In the genomic region with DNA sequence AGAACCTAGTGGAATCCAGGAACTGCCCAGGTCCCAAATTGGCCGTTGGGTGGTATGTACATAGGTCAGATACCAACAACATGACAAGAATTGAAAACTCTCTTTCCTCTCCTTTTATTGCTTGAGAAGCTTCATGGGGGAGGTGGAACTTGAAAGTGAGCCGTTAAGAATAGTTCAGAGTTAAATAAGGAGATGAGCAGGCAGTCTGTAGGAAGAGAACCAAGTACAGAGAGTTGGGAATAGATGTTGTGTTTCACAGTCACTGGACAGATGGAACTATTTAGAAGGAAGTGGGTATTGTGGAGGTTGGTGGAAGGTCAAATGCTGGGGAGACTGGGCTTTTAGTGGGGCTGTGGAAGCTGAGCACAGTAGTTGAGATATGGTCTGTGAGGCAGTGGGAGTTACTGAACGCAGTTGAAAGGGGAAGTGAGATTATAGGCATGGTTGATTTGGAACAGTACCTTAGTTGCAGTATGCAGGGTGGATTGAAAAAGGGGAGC, we compare ENCODE assay signal across 13 cellular contexts. TPM values are rescaled to one million over a fixed set of nuclear protein-coding genes. Genes with fewer than 3 reads are reported as not detected.
A peak's percentile ranks its signal among the peaks of the same experiment; 100 is the strongest.
DNase-seq lines count a peak whose midpoint lies in the region; ATAC-seq and TF ChIP-seq lines count a peak whose summit lies in the region.
"Had no signal": no experiment of that assay in that cellular context is flagged by ENCODE, and none has a peak within 500 bp of the region (broad histone marks: within the 10 kb centered on the region; RNA-seq: fewer than 3 reads in every experiment).

No MANE protein-coding gene starts in this region.

- no peak overlapping the region for H3K4me3 ChIP-seq in WERI-Rb-1 (ENCODE audit: low read depth, low read length)
- no peak overlapping the region for H3K4me3 ChIP-seq in A673 (ENCODE audit: low read depth, low read length, poor library complexity, severe bottlenecking)
- H3K4me3 ChIP-seq: esophagus muscularis mucosa, left ventricle myocardium inferior had no signal

- H3K27me3 Mint-ChIP-seq in activated B cell treated with CpG ODN at 0.5 μM for 24 hours (no peaks in the 10 kb centered on the region), type B pancreatic cell (no peaks in the 10 kb centered on the region)
- H3K27me3 Mint-ChIP-seq: activated CD4-positive, alpha-beta memory T cell treated with anti-CD3 and anti-CD28 coated beads for 36 hours had no signal

- no peaks in the 10 kb centered on the region for H3K27me3 ChIP-seq in WERI-Rb-1 (ENCODE audit: insufficient read depth, low read depth, severe bottlenecking)
- no peaks in the 10 kb centered on the region for H3K27me3 ChIP-seq in A673 (replicated peaks; ENCODE audit: insufficient read depth, low read depth, low read length, poor library complexity)
- H3K27me3 ChIP-seq: esophagus muscularis mucosa had no signal

- POLR2A ChIA-PET in activated B cell treated with CpG ODN at 0.5 μM for 24 hours (lab: Charles Lee) (no interaction called here), A673 (lab: Charles Lee; ENCODE audit: low non-redundant PET) (no interaction called here)

- CTCF ChIA-PET in activated B cell treated with CpG ODN at 0.5 μM for 24 hours (lab: Charles Lee) (no interaction called here), A673 (lab: Charles Lee) (no interaction called here)

- H3K36me3 ChIP-seq in WERI-Rb-1 = no peaks in the 10 kb centered on the region
- H3K36me3 ChIP-seq in A673 (ENCODE audit: insufficient read depth, low read length, poor library complexity, severe bottlenecking) = no peaks in the 10 kb centered on the region
- H3K36me3 ChIP-seq: esophagus muscularis mucosa, left ventricle myocardium inferior had no signal

- H3K36me3 Mint-ChIP-seq in activated B cell treated with CpG ODN at 0.5 μM for 24 hours (ENCODE audit: low read depth) (no peaks in the 10 kb centered on the region), type B pancreatic cell (no peaks in the 10 kb centered on the region)
- H3K36me3 Mint-ChIP-seq: activated CD4-positive, alpha-beta memory T cell treated with anti-CD3 and anti-CD28 coated beads for 36 hours had no signal

- H3K4me3 Mint-ChIP-seq in activated B cell treated with CpG ODN at 0.5 μM for 24 hours = peak overlapping the region; percentile 57
- H3K4me3 Mint-ChIP-seq in type B pancreatic cell = no peak overlapping the region
- H3K4me3 Mint-ChIP-seq: activated CD4-positive, alpha-beta memory T cell treated with anti-CD3 and anti-CD28 coated beads for 36 hours had no signal

- peak overlapping the region; percentile 70 for H3K27ac Mint-ChIP-seq in activated B cell treated with CpG ODN at 0.5 μM for 24 hours
- H3K27ac Mint-ChIP-seq in type B pancreatic cell = no peak overlapping the region
- H3K27ac Mint-ChIP-seq: activated CD4-positive, alpha-beta memory T cell treated with anti-CD3 and anti-CD28 coated beads for 36 hours had no signal

- no peaks in the 10 kb centered on the region for H3K9me3 ChIP-seq in WERI-Rb-1 (ENCODE audit: severe bottlenecking)
- H3K9me3 ChIP-seq in A673 (ENCODE audit: low read depth, low read length, poor library complexity, severe bottlenecking) = peaks cover 2% of the 10 kb centered on the region

- intact Hi-C loops in activated B cell treated with CpG ODN at 0.5 μM for 24 hours (cut with micrococcal nuclease) (loop anchor here (1.0 kb wide), 1 partner anchor 174 kb away; no protein-coding TSS in a partner anchor), A673 (cut with micrococcal nuclease; ENCODE audit: unreplicated experiment) (no loop called here)

- ATAC-seq in GM18858 (IDR thresholded peaks at IDR 0.05; ENCODE audit: unreplicated experiment) (peak; percentile 100), GM21619 (IDR thresholded peaks at IDR 0.05; ENCODE audit: unreplicated experiment) (peak; percentile 98), HG03342 (IDR thresholded peaks at IDR 0.05; ENCODE audit: unreplicated experiment) (peak; percentile 100), activated B cell treated with CpG ODN at 0.5 μM for 24 hours (ENCODE audit: low read depth) (peak; percentile 99)
- ATAC-seq: sciatic nerve had no signal

- no peak for DNase-seq in activated B cell treated with CpG ODN at 0.5 μM for 24 hours
- DNase-seq in 8988T = no peak
- no peak for DNase-seq in WERI-Rb-1
- no peak for DNase-seq in A673 (ENCODE audit: low spot score)
- no peak for DNase-seq in type B pancreatic cell (ENCODE audit: extremely low spot score, unreplicated experiment)
- DNase-seq: activated CD4-positive, alpha-beta memory T cell treated with anti-CD3 and anti-CD28 coated beads for 36 hours; left ventricle myocardium inferior; NK-92 treated with Interleukin-12 subunit alpha and Interleukin-12 subunit beta, amount 100 ng/mL, for 24 hours had no signal

- H3K4me1 ChIP-seq in A673 (ENCODE audit: insufficient read depth, low read length, poor library complexity, severe bottlenecking) = no peaks in the 10 kb centered on the region
- H3K4me1 ChIP-seq: esophagus muscularis mucosa, left ventricle myocardium inferior had no signal

- H3K9me3 Mint-ChIP-seq in activated B cell treated with CpG ODN at 0.5 μM for 24 hours (peaks cover 2% of the 10 kb centered on the region), type B pancreatic cell (peaks cover 4% of the 10 kb centered on the region)

- BruUV-seq in A673 (replicated peaks; lab: Mats Ljungman, UMichigan) = no TSS peak

- TF ChIP-seq CTCF in activated B cell treated with CpG ODN at 0.5 μM for 24 hours (IDR thresholded peaks at IDR 0.05) = no peak
- no peak for TF ChIP-seq CTCF in WERI-Rb-1 (IDR thresholded peaks at IDR 0.05; ENCODE audit: low read depth, low read length)
- no peak for TF ChIP-seq CTCF in A673 (conservative IDR thresholded peaks at IDR 0.05; ENCODE audit: low read depth, low read length)
- no peak for TF ChIP-seq CTCF in type B pancreatic cell (conservative IDR thresholded peaks at IDR 0.05)

- H3K27ac ChIP-seq in WERI-Rb-1 (no peak overlapping the region), A673 (ENCODE audit: low read depth, low read length, poor library complexity, severe bottlenecking) (no peak overlapping the region)
- H3K27ac ChIP-seq: esophagus muscularis mucosa, left ventricle myocardium inferior had no signal

- peaks cover 28% of the 10 kb centered on the region for H3K4me1 Mint-ChIP-seq in activated B cell treated with CpG ODN at 0.5 μM for 24 hours
- H3K4me1 Mint-ChIP-seq in type B pancreatic cell (ENCODE audit: unreplicated experiment) = peaks cover 6% of the 10 kb centered on the region

RNA-seq across cellular contexts. Expression of gene ARHGAP44, which starts 26.4 kb away (rescaled TPM):
- total RNA-seq in activated B cell treated with CpG ODN at 0.5 μM for 24 hours (3.6 and 6.9 TPM in 2 replicates), A673 (2021) (0.42 and 0.49 TPM in 2 replicates), type B pancreatic cell (ENCODE audit: low replicate concordance) (10.9 and 17.5 TPM in 2 replicates)
- total RNA-seq: activated CD4-positive, alpha-beta memory T cell treated with anti-CD3 and anti-CD28 coated beads for 36 hours had no signal
